28 cellular contexts compared by ENCODE assay signal in the genomic region with DNA sequence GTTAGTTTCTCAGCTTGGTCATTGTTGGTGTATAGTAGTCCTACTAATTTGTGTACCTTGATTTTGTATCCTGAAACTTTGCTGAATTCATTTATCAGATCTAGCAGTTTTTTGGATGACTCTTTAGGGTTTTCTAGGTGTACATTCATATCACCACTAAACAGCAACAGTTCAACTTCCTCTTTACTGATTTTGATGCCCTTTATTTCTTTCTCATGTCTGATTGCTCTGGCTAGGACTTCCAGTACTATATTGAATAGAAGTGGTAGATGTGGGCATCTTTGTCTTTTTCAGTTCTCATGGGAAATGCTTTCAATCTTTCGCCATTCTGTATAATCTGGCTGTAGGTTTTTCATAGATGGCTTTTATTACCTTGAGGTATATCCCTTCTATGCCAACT.
"Had no signal": no experiment of that assay in that cellular context is flagged by ENCODE, and none has a peak within 500 bp of the region (broad histone marks: within the 10 kb centered on the region; RNA-seq: fewer than 3 reads in every experiment).

No MANE protein-coding gene starts in this region.

- H3K36me3 ChIP-seq: adrenal gland, breast epithelium, MG63, SJSA1 had no signal

- H3K9me3 Mint-ChIP-seq: activated naive CD8-positive, alpha-beta T cell treated with anti-CD3 and anti-CD28 coated beads, Interleukin-2, amount 10 ng/mL, durations not matched to agents 7 days and 5 days; T-helper 2 cell treated with Interferon-gamma antibody and Interleukin-4, amounts not matched to agents 5 μg/mL and 100 μg/mL, for 36 hours had no signal

- H3K4me1 Mint-ChIP-seq: activated naive CD8-positive, alpha-beta T cell treated with anti-CD3 and anti-CD28 coated beads, Interleukin-2, amount 10 ng/mL, durations not matched to agents 7 days and 5 days had no signal

- H3K36me3 Mint-ChIP-seq: activated naive CD8-positive, alpha-beta T cell treated with anti-CD3 and anti-CD28 coated beads, Interleukin-2, amount 10 ng/mL, durations not matched to agents 7 days and 5 days had no signal

- ATAC-seq: activated CD4-positive, CD25-positive, alpha-beta regulatory T cell treated with anti-CD3 and anti-CD28 coated beads, Interleukin-2, amount 50 U/mL, for 24 hours; activated CD8-positive, alpha-beta T cell treated with anti-CD3 and anti-CD28 coated beads for 36 hours; activated T-cell treated with anti-CD3 and anti-CD28 coated beads, Interleukin-2, amount 50 U/mL, for 72 hours; PC-3; SK-N-SH treated with all-trans-retinoic acid at 6 μM for 48 hours had no signal

- DNase-seq: activated CD4-positive, alpha-beta T cell treated with anti-CD3 and anti-CD28 coated beads for 4 hours; activated CD8-positive, alpha-beta memory T cell treated with anti-CD3 and anti-CD28 coated beads, Interleukin-2, amount 50 U/mL, for 4 hours; activated CD8-positive, alpha-beta T cell treated with anti-CD3 and anti-CD28 coated beads for 36 hours; activated naive CD4-positive, alpha-beta T cell treated with anti-CD3 and anti-CD28 coated beads, Interleukin-2, amount 50 U/mL, for 16 hours; activated naive CD8-positive, alpha-beta T cell treated with anti-CD3 and anti-CD28 coated beads, Interleukin-2, amount 10 ng/mL, durations not matched to agents 7 days and 5 days; activated T-cell treated with anti-CD3 and anti-CD28 coated beads, Interleukin-2, amount 50 U/mL, for 72 hours; adrenal gland; anterior cingulate cortex; caudate nucleus; MG63; MV-4-11; NCI-H1092 treated with DMSO at 0.1 percent for 48 hours; NCI-H1417 treated with DMSO at 0.1 percent for 48 hours; NCI-H1694; NCI-H2029; NCI-H2107; NCI-H345; NCI-H510A; NCI-H69; PC-3; SHP77; SW 1271 had no signal

- H3K4me3 Mint-ChIP-seq: activated CD8-positive, alpha-beta T cell treated with anti-CD3 and anti-CD28 coated beads for 36 hours; activated naive CD8-positive, alpha-beta T cell treated with anti-CD3 and anti-CD28 coated beads, Interleukin-2, amount 10 ng/mL, durations not matched to agents 7 days and 5 days; activated T-cell treated with anti-CD3 and anti-CD28 coated beads, Interleukin-2, amount 50 U/mL, for 72 hours; T-helper 2 cell treated with Interferon-gamma antibody and Interleukin-4, amounts not matched to agents 5 μg/mL and 100 μg/mL, for 36 hours had no signal

- H3K4me1 ChIP-seq: adrenal gland, breast epithelium, SJSA1 had no signal

- FAIRE-seq: RCC 7860 had no signal

- H3K9me3 ChIP-seq: adrenal gland, MG63, SJSA1 had no signal

- H3K27ac Mint-ChIP-seq: activated CD8-positive, alpha-beta T cell treated with anti-CD3 and anti-CD28 coated beads for 36 hours; activated naive CD8-positive, alpha-beta T cell treated with anti-CD3 and anti-CD28 coated beads, Interleukin-2, amount 10 ng/mL, durations not matched to agents 7 days and 5 days; activated T-cell treated with anti-CD3 and anti-CD28 coated beads, Interleukin-2, amount 50 U/mL, for 72 hours; T-helper 2 cell treated with Interferon-gamma antibody and Interleukin-4, amounts not matched to agents 5 μg/mL and 100 μg/mL, for 36 hours had no signal

- H3K27ac ChIP-seq: adrenal gland, breast epithelium, SJSA1 had no signal

- H3K27me3 ChIP-seq: adrenal gland, breast epithelium, SJSA1 had no signal

- H3K4me3 ChIP-seq: adrenal gland, breast epithelium, MG63, SJSA1 had no signal
